In genomic region chr16:79327836-79328235, GRCh38 we compare ENCODE assay signal across 15 cellular contexts.
DNase-seq lines count a peak whose midpoint lies in the region; ATAC-seq and TF ChIP-seq lines count a peak whose summit lies in the region.
"Had no signal": no experiment of that assay in that cellular context is flagged by ENCODE, and none has a peak within 500 bp of the region (broad histone marks: within the 10 kb centered on the region; RNA-seq: fewer than 3 reads in every experiment).

No MANE protein-coding gene starts in this region.

- H3K9me3 Mint-ChIP-seq in GM23338: no peaks in the 10 kb centered on the region
- H3K9me3 Mint-ChIP-seq: CD8-positive, alpha-beta T cell had no signal

- H3K27me3 ChIP-seq in GM23338 (ENCODE audit: insufficient read depth) (no peaks in the 10 kb centered on the region), iPS-18a (ENCODE audit: control insufficient read depth, insufficient read depth, low read length) (no peaks in the 10 kb centered on the region), testis (no peaks in the 10 kb centered on the region)

- 90 to 94% methylated on average over 4 of the region's 4 CpGs for WGBS in testis, 2 donors

- no peak for DNase-seq in GM23338 (ENCODE audit: low spot score)
- DNase-seq in LNCaP clone FGC (ENCODE audit: low read depth): peak; percentile 68
- no peak for DNase-seq in A172 (ENCODE audit: low spot score)
- DNase-seq in NCI-H2196 (lab: John Stamatoyannopoulos, UW; ENCODE audit: unreplicated experiment): no peak
- no peak for DNase-seq in testis
- DNase-seq: AML-193; Calu3; CD8-positive, alpha-beta T cell; GF-D8; GOT3; IMR-90 had no signal

- peak overlapping the region; percentile 59 for H3K4me2 ChIP-seq in GM23338
- H3K4me2 ChIP-seq: A549 had no signal

- H3K4me1 Mint-ChIP-seq in GM23338: peaks cover 35% of the 10 kb centered on the region

- H3K9me3 ChIP-seq in iPS-18a (ENCODE audit: control insufficient read depth, low read depth, low read length) (no peaks in the 10 kb centered on the region), testis (no peaks in the 10 kb centered on the region)
- H3K9me3 ChIP-seq: A549, HAP-1 had no signal

- no peak overlapping the region for H3K9ac ChIP-seq in iPS-18a (ENCODE audit: low read length)

- no peaks in the 10 kb centered on the region for H3K36me3 Mint-ChIP-seq in GM23338 (ENCODE audit: low read depth)
- H3K36me3 Mint-ChIP-seq: CD8-positive, alpha-beta T cell had no signal

- no peaks in the 10 kb centered on the region for H3K9me2 ChIP-seq in GM23338 (ENCODE audit: insufficient read depth)

- no peak overlapping the region for H3K4me3 Mint-ChIP-seq in GM23338
- H3K4me3 Mint-ChIP-seq: CD8-positive, alpha-beta T cell had no signal

- intact Hi-C loops in testis (cut with DNase I; ENCODE audit: low total_unique reads): no loop called here

- H3K36me3 ChIP-seq in GM23338 (ENCODE audit: insufficient read depth) (no peaks in the 10 kb centered on the region), iPS-18a (ENCODE audit: control insufficient read depth, low read depth, low read length) (no peaks in the 10 kb centered on the region), testis (ENCODE audit: low read depth, missing control alignments) (no peaks in the 10 kb centered on the region)
- H3K36me3 ChIP-seq: HAP-1 had no signal

- ATAC-seq in GM23338: peak; percentile 20; the same call in 2 of the 3 replicates
- ATAC-seq: A549; CD8-positive, alpha-beta T cell; K562 had no signal

- H3K79me2 ChIP-seq in GM23338 (replicated peaks; ENCODE audit: insufficient read depth): no peaks in the 10 kb centered on the region

- H2AFZ ChIP-seq in GM23338: no peak overlapping the region

- H3K27ac ChIP-seq in GM23338 (ENCODE audit: low read depth) (no peak overlapping the region; the same call in 1 of the 2 replicates), iPS-18a (ENCODE audit: low read length) (no peak overlapping the region), testis (no peak overlapping the region)
- H3K27ac ChIP-seq: A549 had no signal

- no peak for TF ChIP-seq POLR2A in testis (IDR thresholded peaks at IDR 0.05)

- H3K27ac Mint-ChIP-seq in GM23338: no peak overlapping the region
- H3K27ac Mint-ChIP-seq: CD8-positive, alpha-beta T cell had no signal

- no peaks in the 10 kb centered on the region for H4K20me1 ChIP-seq in GM23338 (replicated peaks; ENCODE audit: insufficient read depth)

- peaks cover 42% of the 10 kb centered on the region for H3K4me1 ChIP-seq in GM23338 (ENCODE audit: insufficient read depth)
- peaks cover 33% of the 10 kb centered on the region for H3K4me1 ChIP-seq in iPS-18a (ENCODE audit: control insufficient read depth, low read depth, low read length)
- H3K4me1 ChIP-seq in testis: no peaks in the 10 kb centered on the region
- H3K4me1 ChIP-seq: A549, HAP-1 had no signal

- no peak for TF ChIP-seq CTCF in GM23338 (conservative IDR thresholded peaks at IDR 0.05; ENCODE audit: low read depth in 2 of 2)
- no peak for TF ChIP-seq CTCF in LNCaP clone FGC (IDR thresholded peaks at IDR 0.05; ENCODE audit: control insufficient read depth, extremely low read depth, insufficient read depth)
- TF ChIP-seq CTCF in testis (IDR thresholded peaks at IDR 0.05): no peak

- H3K4me3 ChIP-seq in GM23338 (peak overlapping the region; percentile 1; the same call in 1 of the 2 replicates), LNCaP clone FGC (ENCODE audit: low read depth, low read length) (no peak overlapping the region), iPS-18a (ENCODE audit: low read length) (peak overlapping the region; percentile 21), testis (no peak overlapping the region)
- H3K4me3 ChIP-seq: A549, HAP-1, K562 had no signal

- H3F3A ChIP-seq in GM23338 (replicated peaks; ENCODE audit: low read depth): no peaks in the 10 kb centered on the region; the same call in 1 of the 2 replicates

- peaks cover 7% of the 10 kb centered on the region for H3K27me3 Mint-ChIP-seq in GM23338 (ENCODE audit: insufficient read depth, low read depth, poor library complexity)

TF ChIP-seq in GM23338, 12 proteins besides CTCF, POLR2A, EP300 and RAD21:
- no peak for TF ChIP-seq JUNB (IDR thresholded peaks at IDR 0.05; ENCODE audit: unreplicated experiment)
- no peak for TF ChIP-seq CREB1 (CRISPR knock-in tag; IDR thresholded peaks at IDR 0.05; ENCODE audit: low read depth)
- TF ChIP-seq EZH2 (IDR thresholded peaks at IDR 0.05; ENCODE audit: low read depth, unreplicated experiment): no peak

Comparison
In these comparisons a context has a peak if more than half of its experiments do, and no peak if none do; other contexts are left out.
1. H3K4me3 ChIP-seq: peak in GM23338 (single experiment) and iPS-18a (single experiment); none in LNCaP clone FGC (single experiment) and testis (0 of 2).